In the genomic region with DNA sequence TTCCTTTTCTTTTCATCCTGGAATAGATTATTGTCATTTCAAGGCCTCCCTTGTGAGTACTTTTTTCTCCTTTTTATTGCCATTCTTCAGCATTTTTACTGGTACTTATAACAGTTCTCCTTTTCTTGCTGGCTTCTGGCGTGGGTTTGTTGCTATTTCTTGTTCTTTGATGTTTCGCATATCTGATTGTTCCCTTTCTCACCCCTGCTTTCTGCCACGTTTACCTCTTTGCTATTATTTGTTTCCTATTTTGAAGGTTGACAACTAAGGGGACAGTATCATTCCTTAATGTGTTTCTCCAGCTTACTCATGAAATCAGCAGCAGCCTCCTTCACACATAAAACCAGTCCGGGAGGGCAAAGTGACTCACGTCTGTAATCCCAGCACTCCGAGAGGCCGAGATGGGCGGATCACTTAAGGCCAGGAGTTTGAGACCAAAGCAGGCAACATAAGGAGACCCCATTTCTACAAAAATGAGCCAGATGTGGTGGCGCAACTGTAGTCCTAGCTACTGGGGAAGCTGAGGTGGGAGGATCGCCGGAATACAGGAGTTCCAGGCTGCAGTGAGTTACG, we compare ENCODE assay signal across 22 cellular contexts.
DNase-seq lines count a peak whose midpoint lies in the region; ATAC-seq and TF ChIP-seq lines count a peak whose summit lies in the region.
"Had no signal": no experiment of that assay in that cellular context is flagged by ENCODE, and none has a peak within 500 bp of the region (broad histone marks: within the 10 kb centered on the region; RNA-seq: fewer than 3 reads in every experiment).

No MANE protein-coding gene starts in this region.

- no peak overlapping the region for H2BK120ac ChIP-seq in mesendoderm (ENCODE audit: low read depth, low read length)

- peak; percentile 1 for DNase-seq in A172 (ENCODE audit: low spot score)
- DNase-seq in LHCN-M2 (ENCODE audit: low read depth) = peak; percentile 49
- peak; percentile 41 for DNase-seq in brain microvascular endothelial cell
- peak; percentile 14 for DNase-seq in mesendoderm
- no peak for DNase-seq in SIG-M5 (lab: John Stamatoyannopoulos, UW)
- DNase-seq in GDM1 (lab: John Stamatoyannopoulos, UW) = no peak
- DNase-seq in NCI-H1105 (lab: John Stamatoyannopoulos, UW) = no peak
- DNase-seq: activated effector memory CD4-positive, alpha-beta T cell treated with anti-CD3 and anti-CD28 coated beads, Interleukin-2, amount 50 U/mL, for 16 hours; amygdala; cerebellar nuclear complex; effector memory CD8-positive, alpha-beta T cell; heart right ventricle; immature natural killer cell; NCI-H1436; NCI-H524; retina had no signal

- no peak overlapping the region for H4K5ac ChIP-seq in mesendoderm (ENCODE audit: low read length)

- ATAC-seq in GM21723 (IDR thresholded peaks at IDR 0.05; ENCODE audit: unreplicated experiment) = no peak
- ATAC-seq: A549; effector memory CD8-positive, alpha-beta T cell; Right ventricle myocardium inferior had no signal

- H4K8ac ChIP-seq in mesendoderm (ENCODE audit: low read depth, low read length) = no peak overlapping the region

- no peak overlapping the region for H3K23ac ChIP-seq in mesendoderm (ENCODE audit: low read length)

- no CpG with 5 or more reads among the region's 12 CpGs for WGBS in mesendoderm (ENCODE audit: extremely low coverage, insufficient coverage, low lambda C conversion rate)

- H3K4me3 ChIP-seq in brain microvascular endothelial cell (ENCODE audit: low read depth, low read length) = no peak overlapping the region
- H3K4me3 ChIP-seq in mesendoderm (ENCODE audit: low read length) = no peak overlapping the region
- H3K4me3 ChIP-seq: A549; BLaER1 treated with 17β-estradiol and CSF1 and Interleukin-3, amounts not matched to agents 10 nM and 100 nM; heart right ventricle; suprapubic skin had no signal

- H3K4me2 ChIP-seq in mesendoderm (ENCODE audit: low read length) = no peak overlapping the region
- H3K4me2 ChIP-seq: A549; BLaER1 treated with 17β-estradiol and CSF1 and Interleukin-3, amounts not matched to agents 10 nM and 100 nM had no signal

- H2BK5ac ChIP-seq in mesendoderm (ENCODE audit: low read length) = no peak overlapping the region

- TF ChIP-seq CTCF in brain microvascular endothelial cell (IDR thresholded peaks at IDR 0.05; ENCODE audit: low read depth, low read length, missing control alignments) = no peak

- no peaks in the 10 kb centered on the region for H3K4me1 ChIP-seq in mesendoderm (ENCODE audit: control insufficient read depth, low read depth, low read length)
- H3K4me1 ChIP-seq: A549, suprapubic skin had no signal

- H2AK5ac ChIP-seq in mesendoderm (ENCODE audit: low read length) = no peak overlapping the region

- in situ Hi-C loops in brain microvascular endothelial cell (cut with HindIII; ENCODE audit: low pct_ligation_motif_present, low sequenced_read_pairs) = no loop called here

- no peak overlapping the region for H3K9ac ChIP-seq in mesendoderm (ENCODE audit: low read length)
- H3K9ac ChIP-seq: BLaER1 treated with 17β-estradiol and CSF1 and Interleukin-3, amounts not matched to agents 10 nM and 100 nM had no signal

- H3K27ac ChIP-seq in brain microvascular endothelial cell = no peak overlapping the region
- no peak overlapping the region for H3K27ac ChIP-seq in mesendoderm (ENCODE audit: low read depth, low read length)
- H3K27ac ChIP-seq: A549; BLaER1 treated with 17β-estradiol and CSF1 and Interleukin-3, amounts not matched to agents 10 nM and 100 nM; heart right ventricle; neutrophil; suprapubic skin had no signal

- no peak overlapping the region for H3K56ac ChIP-seq in mesendoderm (ENCODE audit: low read length)

- peak overlapping the region; percentile 74 for H2BK15ac ChIP-seq in mesendoderm (replicated peaks; ENCODE audit: low read depth)

- no peaks in the 10 kb centered on the region for H3K79me2 ChIP-seq in mesendoderm (ENCODE audit: control insufficient read depth, insufficient read depth, low read length)

- H3K27me3 ChIP-seq in brain microvascular endothelial cell (replicated peaks) (no peaks in the 10 kb centered on the region), mesendoderm (ENCODE audit: insufficient read depth, low read length, poor library complexity) (no peaks in the 10 kb centered on the region)
- H3K27me3 ChIP-seq: heart right ventricle, neutrophil, suprapubic skin had no signal

- H3K36me3 ChIP-seq in brain microvascular endothelial cell (replicated peaks) = no peaks in the 10 kb centered on the region
- H3K36me3 ChIP-seq in mesendoderm (ENCODE audit: control insufficient read depth, insufficient read depth, low read length) = no peaks in the 10 kb centered on the region
- H3K36me3 ChIP-seq: BLaER1 treated with 17β-estradiol and CSF1 and Interleukin-3, amounts not matched to agents 10 nM and 100 nM; heart right ventricle; neutrophil; suprapubic skin had no signal

- no peaks in the 10 kb centered on the region for H3K79me1 ChIP-seq in mesendoderm (ENCODE audit: low read length)

- no peak overlapping the region for H3K4ac ChIP-seq in mesendoderm (ENCODE audit: low read depth, low read length)

- H3K18ac ChIP-seq in mesendoderm (ENCODE audit: low read length) = no peak overlapping the region

Comparison
In these comparisons a context has a peak if more than half of its experiments do, and no peak if none do; other contexts are left out.
1. DNase-seq: peak in A172 (single experiment), LHCN-M2 (single experiment), brain microvascular endothelial cell (single experiment) and mesendoderm (single experiment); none in SIG-M5 (single experiment), GDM1 (single experiment) and NCI-H1105 (single experiment).